ENCODE assay signal across 1 cellular context in the genomic region with DNA sequence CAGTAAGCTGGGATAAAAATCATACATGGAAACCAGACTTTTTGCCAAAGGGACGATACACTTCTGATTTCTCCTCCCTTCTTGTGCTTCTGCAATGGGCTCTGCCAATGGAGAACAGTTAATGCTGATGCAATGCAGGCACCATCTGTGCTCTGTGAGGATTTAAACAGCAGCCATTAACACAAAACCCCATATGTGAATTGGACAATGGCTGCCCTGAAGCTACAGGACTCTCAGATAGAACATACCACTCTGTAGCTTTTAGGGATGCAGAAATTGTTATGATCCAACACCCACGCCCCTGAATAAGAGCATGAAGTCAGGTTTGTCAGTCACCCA.
TF ChIP-seq lines count a peak whose summit lies in the region.

No MANE protein-coding gene starts in this region.

TF ChIP-seq in K562, 482 proteins besides CTCF, POLR2A, EP300 and RAD21 (continued from another document):
- TF ChIP-seq CUX1 (CRISPR knock-in tag; IDR thresholded peaks at IDR 0.05), result no peak
- TF ChIP-seq ZNF584 (CRISPR knock-in tag; IDR thresholded peaks at IDR 0.05; ENCODE audit: low read depth), result peak; percentile 66; the same call in 1 of the 2 replicates
- TF ChIP-seq IFI16 (CRISPR knock-in tag; IDR thresholded peaks at IDR 0.05), result no peak
- no peak for TF ChIP-seq ZNF586 (CRISPR knock-in tag; conservative IDR thresholded peaks at IDR 0.05)
- no peak for TF ChIP-seq NR2F6 (CRISPR knock-in tag; IDR thresholded peaks at IDR 0.05)
- TF ChIP-seq, protein P1, sequence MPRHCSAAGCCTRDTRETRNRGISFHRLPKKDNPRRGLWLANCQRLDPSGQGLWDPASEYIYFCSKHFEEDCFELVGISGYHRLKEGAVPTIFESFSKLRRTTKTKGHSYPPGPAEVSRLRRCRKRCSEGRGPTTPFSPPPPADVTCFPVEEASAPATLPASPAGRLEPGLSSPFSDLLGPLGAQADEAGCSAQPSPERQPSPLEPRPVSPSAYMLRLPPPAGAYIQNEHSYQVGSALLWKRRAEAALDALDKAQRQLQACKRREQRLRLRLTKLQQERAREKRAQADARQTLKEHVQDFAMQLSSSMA (CRISPR knock-in tag; IDR thresholded peaks at IDR 0.05), result no peak
- TF ChIP-seq SIRT6 (IDR thresholded peaks at IDR 0.05; ENCODE audit: low read depth, low read length), result no peak
- 0 out of 2 replicates have a peak, but pooled peaks have one; percentile 23 for TF ChIP-seq ZNF589 (CRISPR knock-in tag; IDR thresholded peaks at IDR 0.05; ENCODE audit: low read depth)
- peak; percentile 63; the same call in 1 of the 2 replicates for TF ChIP-seq ATF4 (CRISPR knock-in tag; IDR thresholded peaks at IDR 0.05)
- peak; percentile 46; the same call in 1 of the 2 replicates for TF ChIP-seq ATF3 (IDR thresholded peaks at IDR 0.05)
- TF ChIP-seq ATF3 (CRISPR knock-in tag; conservative IDR thresholded peaks at IDR 0.05), result no peak
- peak; percentile 76 for TF ChIP-seq CEBPG (CRISPR knock-in tag; IDR thresholded peaks at IDR 0.05)
- peak; percentile 42 to 55 for TF ChIP-seq CEBPG (tag; conservative IDR thresholded peaks at IDR 0.05 in 1 of 2, IDR thresholded peaks at IDR 0.05 in 1 of 2)
- TF ChIP-seq TAF1 (IDR thresholded peaks at IDR 0.05; ENCODE audit: control insufficient read depth, extremely low read depth, insufficient read depth, low read length, severe bottlenecking), result no peak
